In the genomic region with DNA sequence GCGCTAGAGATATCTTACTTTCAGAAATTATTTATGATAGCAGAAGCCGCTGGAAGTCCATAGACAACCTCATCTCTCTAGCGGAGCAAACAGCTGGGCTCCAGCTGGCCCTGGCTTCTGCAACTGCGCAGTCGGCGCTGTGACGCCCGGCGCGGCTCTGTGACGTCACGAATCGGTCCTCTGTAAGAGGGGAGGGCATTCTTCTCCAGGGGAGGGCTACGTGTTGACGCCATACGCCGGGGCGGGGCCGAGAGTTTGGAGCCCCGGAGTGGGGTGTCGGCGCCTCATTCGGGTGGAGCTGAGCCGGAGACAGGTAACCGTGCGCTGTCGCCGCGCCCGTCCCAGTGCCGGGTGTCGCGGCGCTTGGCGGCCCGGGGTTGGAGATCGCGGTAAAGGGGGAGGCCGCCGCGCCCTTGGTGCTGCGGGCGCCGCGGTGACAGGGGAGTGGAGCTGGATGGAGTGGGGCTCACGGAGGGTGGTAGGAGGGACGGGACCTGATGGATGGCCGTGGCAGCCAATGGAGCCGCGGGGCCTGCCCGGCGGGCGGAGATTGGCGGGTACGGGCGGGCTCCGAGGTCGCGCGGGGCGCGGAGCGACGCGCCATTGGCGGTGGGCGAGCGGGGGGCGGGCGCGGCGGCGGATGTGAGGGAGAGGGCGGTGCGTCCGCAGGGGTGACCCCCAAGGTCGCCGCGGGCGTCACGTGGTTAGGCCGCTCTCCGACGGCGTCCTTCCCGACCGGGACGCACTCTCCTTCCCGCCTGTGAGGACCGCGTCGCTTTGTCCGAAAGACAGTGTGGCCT, we compare ENCODE assay signal across 8 cellular contexts. TPM values are rescaled to one million over a fixed set of nuclear protein-coding genes. Genes with fewer than 3 reads are reported as not detected.
DNase-seq lines count a peak whose midpoint lies in the region; ATAC-seq and TF ChIP-seq lines count a peak whose summit lies in the region.

TSS of gene OGDH (plus strand) at position 287 of the 800 bp plus-strand sequence. CDS start 17,717 bp downstream, outside the sequence.

- intact Hi-C loops in CD14-positive monocyte (cut with micrococcal nuclease) = loop anchor here in 1 of 2 donors (5.0 kb wide), 1 partner anchor 36 kb away; no protein-coding TSS in a partner anchor

- peaks cover 11% of the 10 kb centered on the region in 2 donors for H3K36me3 Mint-ChIP-seq in CD14-positive monocyte

- peak; percentile 99 for DNase-seq in CD14-positive monocyte (ENCODE audit: low spot score)
- DNase-seq in NCI-H82 (lab: John Stamatoyannopoulos, UW) = peak; percentile 99
- peak; percentile 99 to 100 for DNase-seq in activated CD4-positive, alpha-beta T cell treated with anti-CD3 and anti-CD28 coated beads, Interleukin-2, amount 50 U/mL, for 48 hours
- peak; percentile 96 to 99 for DNase-seq in dermis microvascular lymphatic vessel endothelial cell (ENCODE audit: low read depth in 2 of 2)
- peak; percentile 99 for DNase-seq in stimulated activated CD4-positive, alpha-beta T cell treated with anti-CD3 and anti-CD28 coated beads, Interleukin-4, amount 100 ng/mL, for 24 hours

- H3K27me3 ChIP-seq in liver (ENCODE audit: control insufficient read depth in 4 of 4, insufficient read depth in 4 of 4, low read length in 3 of 4) = no peaks in the 10 kb centered on the region

- peak within 1 kb of the TSS; percentile 96 to 100 for H3K27ac ChIP-seq in liver (ENCODE audit: low read depth in 1 of 2, low read length in 2 of 2)

- peak within 1 kb of the TSS; percentile 74 to 94 (median 84) for H3K4me3 ChIP-seq in liver (ENCODE audit: low read depth in 1 of 3, low read length in 3 of 3)

- ATAC-seq in GM19397 (IDR thresholded peaks at IDR 0.05; ENCODE audit: unreplicated experiment) (peak; percentile 94), HG03571 (IDR thresholded peaks at IDR 0.05; ENCODE audit: unreplicated experiment) (peak; percentile 92)

- TF ChIP-seq CTCF in CD14-positive monocyte (IDR thresholded peaks at IDR 0.05) (no peak), liver (IDR thresholded peaks at IDR 0.05; ENCODE audit: low read depth, low read length, missing input control) (no peak)

- peaks cover 40% of the 10 kb centered on the region for H3K4me1 Mint-ChIP-seq in CD14-positive monocyte

- H3K9me3 Mint-ChIP-seq in CD14-positive monocyte = peaks cover 0 to 2% (median 0%) of the 10 kb centered on the region in 7 donors

- H3K9me3 ChIP-seq in liver (ENCODE audit: control insufficient read depth in 4 of 4, low read length in 3 of 4) = no peaks in the 10 kb centered on the region

- peaks cover 1 to 13% (median 3%) of the 10 kb centered on the region in 4 donors for H3K4me1 ChIP-seq in liver (ENCODE audit: control insufficient read depth in 4 of 4, insufficient read depth in 4 of 4, low read length in 3 of 4)

- H3K9ac ChIP-seq in liver (ENCODE audit: low read depth in 1 of 2, low read length in 2 of 2) = peak within 1 kb of the TSS; percentile 88 to 91

- WGBS in liver = under 1% methylated on average over 93 of the region's 93 CpGs

- peak; percentile 39 to 59 for TF ChIP-seq RAD21 in liver (IDR thresholded peaks at IDR 0.05)

- peak within 1 kb of the TSS; percentile 98 to 100 (median 99) for H3K27ac Mint-ChIP-seq in CD14-positive monocyte

- H3K36me3 ChIP-seq in liver (ENCODE audit: control insufficient read depth in 4 of 4, insufficient read depth in 3 of 4, low read depth in 1 of 4, low read length in 3 of 4) = no peaks in the 10 kb centered on the region

- H3K4me3 Mint-ChIP-seq in CD14-positive monocyte = peak within 1 kb of the TSS; percentile 84 to 97

- H3K27me3 Mint-ChIP-seq in CD14-positive monocyte (ENCODE audit: low read depth in 3 of 3) = peaks cover 4 to 8% (median 5%) of the 10 kb centered on the region in 3 donors

TF ChIP-seq in liver, 16 proteins besides CTCF, POLR2A, EP300 and RAD21:
- peak; percentile 80 for TF ChIP-seq TAF1 (conservative IDR thresholded peaks at IDR 0.05)
- TF ChIP-seq YY1 (IDR thresholded peaks at IDR 0.05) = peak; percentile 83
- peak; percentile 83 for TF ChIP-seq REST (IDR thresholded peaks at IDR 0.05)
- TF ChIP-seq, protein P1, sequence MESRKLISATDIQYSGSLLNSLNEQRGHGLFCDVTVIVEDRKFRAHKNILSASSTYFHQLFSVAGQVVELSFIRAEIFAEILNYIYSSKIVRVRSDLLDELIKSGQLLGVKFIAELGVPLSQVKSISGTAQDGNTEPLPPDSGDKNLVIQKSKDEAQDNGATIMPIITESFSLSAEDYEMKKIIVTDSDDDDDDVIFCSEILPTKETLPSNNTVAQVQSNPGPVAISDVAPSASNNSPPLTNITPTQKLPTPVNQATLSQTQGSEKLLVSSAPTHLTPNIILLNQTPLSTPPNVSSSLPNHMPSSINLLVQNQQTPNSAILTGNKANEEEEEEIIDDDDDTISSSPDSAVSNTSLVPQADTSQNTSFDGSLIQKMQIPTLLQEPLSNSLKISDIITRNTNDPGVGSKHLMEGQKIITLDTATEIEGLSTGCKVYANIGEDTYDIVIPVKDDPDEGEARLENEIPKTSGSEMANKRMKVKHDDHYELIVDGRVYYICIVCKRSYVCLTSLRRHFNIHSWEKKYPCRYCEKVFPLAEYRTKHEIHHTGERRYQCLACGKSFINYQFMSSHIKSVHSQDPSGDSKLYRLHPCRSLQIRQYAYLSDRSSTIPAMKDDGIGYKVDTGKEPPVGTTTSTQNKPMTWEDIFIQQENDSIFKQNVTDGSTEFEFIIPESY (IDR thresholded peaks at IDR 0.05) = peak; percentile 60
- peak; percentile 55 for TF ChIP-seq MAX (IDR thresholded peaks at IDR 0.05)
- peak in 1 of 2 donors; percentile 15 for TF ChIP-seq JUND (IDR thresholded peaks at IDR 0.05)
- peak; percentile 31 for TF ChIP-seq FOXA2 (IDR thresholded peaks at IDR 0.05)
- TF ChIP-seq ATF3 (IDR thresholded peaks at IDR 0.05) = peak; percentile 67
- no peak for TF ChIP-seq EGR1 (IDR thresholded peaks at IDR 0.05; ENCODE audit: low read depth in 2 of 2)
- TF ChIP-seq RXRA (IDR thresholded peaks at IDR 0.05) = peak in 1 of 2 donors; percentile 50
- TF ChIP-seq GABPA (IDR thresholded peaks at IDR 0.05 in 1 of 2, conservative IDR thresholded peaks at IDR 0.05 in 1 of 2) = peak in 1 of 2 donors; percentile 49
- TF ChIP-seq NR2F2 (IDR thresholded peaks at IDR 0.05) = no peak
- TF ChIP-seq FOXA1 (IDR thresholded peaks at IDR 0.05) = no peak
- TF ChIP-seq SP1 (IDR thresholded peaks at IDR 0.05) = peak; percentile 71
- peak in 1 of 2 donors; percentile 11 for TF ChIP-seq HNF4A (conservative IDR thresholded peaks at IDR 0.05)
TF ChIP-seq in liver: peak in this region for 12.

RNA-seq across cellular contexts. Expression of gene OGDH, which starts in this region (rescaled TPM):
- polyA plus RNA-seq in CD14-positive monocyte (10 to 100 TPM; 41.0 to 49.9 TPM), liver (10 to 100 TPM; 10.8 to 32.8 TPM)
- total RNA-seq in dermis microvascular lymphatic vessel endothelial cell (43.0 and 48.0 TPM in 2 replicates), liver (10 to 100 TPM; 49.6 to 71.2 TPM)

Comparison
In these comparisons a context has a peak if more than half of its experiments do, and no peak if none do; other contexts are left out.
1. Peak in every context shown above with its lines: DNase-seq, ATAC-seq, H3K4me3 ChIP-seq and H3K27ac ChIP-seq.